36 cellular contexts compared by ENCODE assay signal in genomic region chr6:149181304-149181703, GRCh38.
"Had no signal": no experiment of that assay in that cellular context is flagged by ENCODE, and none has a peak within 500 bp of the region (broad histone marks: within the 10 kb centered on the region; RNA-seq: fewer than 3 reads in every experiment).

No MANE protein-coding gene starts in this region.

- H3K27ac ChIP-seq: ascending aorta, cardiac muscle cell, VCaP had no signal

- H3K4me1 Mint-ChIP-seq: activated B cell treated with CpG ODN at 0.5 μM for 24 hours, brain had no signal

- H3K4me1 ChIP-seq: ascending aorta had no signal

- H3K9me3 Mint-ChIP-seq: activated B cell treated with CpG ODN at 0.5 μM for 24 hours had no signal

- H3K27ac Mint-ChIP-seq: activated B cell treated with CpG ODN at 0.5 μM for 24 hours; activated CD4-positive, alpha-beta memory T cell treated with anti-CD3 and anti-CD28 coated beads for 36 hours; activated CD4-positive, alpha-beta T cell treated with anti-CD3 and anti-CD28 coated beads, Interleukin-2, amount 10 ng/mL, durations not matched to agents 24 days and 14 days; activated CD8-positive, alpha-beta T cell treated with anti-CD3 and anti-CD28 coated beads for 36 hours; activated naive CD4-positive, alpha-beta T cell treated with anti-CD3 and anti-CD28 coated beads for 36 hours; activated naive CD8-positive, alpha-beta T cell treated with anti-CD3 and anti-CD28 coated beads for 36 hours; activated T-cell treated with anti-CD3 and anti-CD28 coated beads, Interleukin-2, amount 50 U/mL, for 72 hours; activated T-helper 1 cell treated with anti-CD3 and anti-CD28 coated beads, Interleukin-12 subunit alpha, Interleukin-12 subunit beta, Interleukin-2, Interleukin-4 antibody, amounts not matched to agents 30 ng/mL and 10 ng/mL and 1 ng/mL, durations not matched to agents 14 hours and 24 hours and 36 hours; activated T-helper 17 cell treated with anti-CD3 and anti-CD28 coated beads, Interleukin-2, amount 50 U/mL, for 72 hours; brain; T-helper 1 cell treated with Interleukin-12 subunit alpha and Interleukin-12 subunit beta and Interleukin-4 antibody, amounts not matched to agents 30 μg/mL and 1 μg/mL, for 36 hours; T-helper 2 cell treated with Interferon-gamma antibody and Interleukin-4, amounts not matched to agents 5 μg/mL and 100 μg/mL, for 36 hours had no signal

- H3K27me3 ChIP-seq: ascending aorta, cardiac muscle cell had no signal

- H3K36me3 Mint-ChIP-seq: brain had no signal

- H3K4me3 ChIP-seq: ascending aorta, cardiac muscle cell had no signal

- H3K27me3 Mint-ChIP-seq: activated B cell treated with CpG ODN at 0.5 μM for 24 hours; activated CD4-positive, alpha-beta memory T cell treated with anti-CD3 and anti-CD28 coated beads for 36 hours; activated CD4-positive, alpha-beta T cell treated with anti-CD3 and anti-CD28 coated beads, Interleukin-2, amount 10 ng/mL, durations not matched to agents 24 days and 14 days; activated CD8-positive, alpha-beta T cell treated with anti-CD3 and anti-CD28 coated beads for 36 hours; activated naive CD8-positive, alpha-beta T cell treated with anti-CD3 and anti-CD28 coated beads for 36 hours; activated T-helper 17 cell treated with anti-CD3 and anti-CD28 coated beads, Interleukin-2, amount 50 U/mL, for 72 hours; brain; central memory CD8-positive, alpha-beta T cell had no signal

- ATAC-seq: activated CD8-positive, alpha-beta T cell treated with anti-CD3 and anti-CD28 coated beads for 36 hours; activated naive CD4-positive, alpha-beta T cell treated with anti-CD3 and anti-CD28 coated beads, Interleukin-2, amount 50 U/mL, for 72 hours; activated T-cell treated with anti-CD3 and anti-CD28 coated beads, Interleukin-2, amount 50 U/mL, for 4 hours; activated T-cell treated with anti-CD3 and anti-CD28 coated beads, Interleukin-2, amount 50 U/mL, for 72 hours; activated T-helper 17 cell treated with anti-CD3 and anti-CD28 coated beads, Interleukin-2, amount 50 U/mL, for 72 hours had no signal

- H3K4me3 Mint-ChIP-seq: activated B cell treated with CpG ODN at 0.5 μM for 24 hours; activated CD4-positive, alpha-beta memory T cell treated with anti-CD3 and anti-CD28 coated beads for 36 hours; activated CD4-positive, alpha-beta T cell treated with anti-CD3 and anti-CD28 coated beads, Interleukin-2, amount 10 ng/mL, durations not matched to agents 24 days and 14 days; activated CD8-positive, alpha-beta T cell treated with anti-CD3 and anti-CD28 coated beads for 36 hours; activated naive CD4-positive, alpha-beta T cell treated with anti-CD3 and anti-CD28 coated beads for 36 hours; activated naive CD8-positive, alpha-beta T cell treated with anti-CD3 and anti-CD28 coated beads for 36 hours; activated T-cell treated with anti-CD3 and anti-CD28 coated beads, Interleukin-2, amount 50 U/mL, for 4 hours; activated T-cell treated with anti-CD3 and anti-CD28 coated beads, Interleukin-2, amount 50 U/mL, for 72 hours; activated T-helper 1 cell treated with anti-CD3 and anti-CD28 coated beads, Interleukin-12 subunit alpha, Interleukin-12 subunit beta, Interleukin-2, Interleukin-4 antibody, amounts not matched to agents 30 ng/mL and 10 ng/mL and 1 ng/mL, durations not matched to agents 14 hours and 24 hours and 36 hours; activated T-helper 17 cell treated with anti-CD3 and anti-CD28 coated beads, Interleukin-2, amount 50 U/mL, for 72 hours; brain; central memory CD8-positive, alpha-beta T cell; T-helper 1 cell treated with Interleukin-12 subunit alpha and Interleukin-12 subunit beta and Interleukin-4 antibody, amounts not matched to agents 30 μg/mL and 1 μg/mL, for 36 hours; T-helper 2 cell treated with Interferon-gamma antibody and Interleukin-4, amounts not matched to agents 5 μg/mL and 100 μg/mL, for 36 hours had no signal

- H3K9me3 ChIP-seq: ascending aorta had no signal

- DNase-seq: activated B cell treated with CpG ODN at 0.5 μM for 24 hours; activated CD4-positive, alpha-beta memory T cell treated with anti-CD3 and anti-CD28 coated beads for 36 hours; activated CD4-positive, alpha-beta T cell treated with anti-CD3 and anti-CD28 coated beads for 4 hours; activated CD4-positive, alpha-beta T cell treated with anti-CD3 and anti-CD28 coated beads, Interleukin-2, amount 10 ng/mL, durations not matched to agents 24 days and 14 days; activated CD4-positive, alpha-beta T cell treated with anti-CD3 and anti-CD28 coated beads, Interleukin-2, amount 50 U/mL, for 1 hour; activated CD4-positive, alpha-beta T cell treated with anti-CD3 and anti-CD28 coated beads, Interleukin-2, amount 50 U/mL, for 4 hours; activated CD4-positive, CD25-positive, alpha-beta regulatory T cell treated with anti-CD3 and anti-CD28 coated beads, Interleukin-2, amount 50 U/mL, for 72 hours; activated CD8-positive, alpha-beta memory T cell treated with anti-CD3 and anti-CD28 coated beads, Interleukin-2, amount 50 U/mL, for 4 hours; activated CD8-positive, alpha-beta T cell treated with anti-CD3 and anti-CD28 coated beads for 36 hours; activated effector memory CD4-positive, alpha-beta T cell treated with anti-CD3 and anti-CD28 coated beads, Interleukin-2, amount 50 U/mL, for 16 hours; activated gamma-delta T cell treated with Interleukin-2 at 50 U/mL for 16 hours; activated naive CD4-positive, alpha-beta T cell; activated naive CD4-positive, alpha-beta T cell treated with anti-CD3 and anti-CD28 coated beads for 36 hours; activated naive CD4-positive, alpha-beta T cell treated with anti-CD3 and anti-CD28 coated beads, Interleukin-2, amount 50 U/mL, for 16 hours; activated naive CD8-positive, alpha-beta T cell treated with anti-CD3 and anti-CD28 coated beads for 36 hours; activated T-cell treated with anti-CD3 and anti-CD28 coated beads for 4 hours; activated T-cell treated with anti-CD3 and anti-CD28 coated beads, Interleukin-2, amount 50 U/mL, for 1 hour; activated T-cell treated with anti-CD3 and anti-CD28 coated beads, Interleukin-2, amount 50 U/mL, for 4 hours; activated T-cell treated with anti-CD3 and anti-CD28 coated beads, Interleukin-2, amount 50 U/mL, for 72 hours; amygdala; anterior cingulate cortex; caudate nucleus; cerebellar nuclear complex; T-helper 1 cell; T-helper 2 cell; T-helper 9 cell had no signal

- H3K36me3 ChIP-seq: ascending aorta, cardiac muscle cell had no signal
